14 cellular contexts compared by ENCODE assay signal in the genomic region with DNA sequence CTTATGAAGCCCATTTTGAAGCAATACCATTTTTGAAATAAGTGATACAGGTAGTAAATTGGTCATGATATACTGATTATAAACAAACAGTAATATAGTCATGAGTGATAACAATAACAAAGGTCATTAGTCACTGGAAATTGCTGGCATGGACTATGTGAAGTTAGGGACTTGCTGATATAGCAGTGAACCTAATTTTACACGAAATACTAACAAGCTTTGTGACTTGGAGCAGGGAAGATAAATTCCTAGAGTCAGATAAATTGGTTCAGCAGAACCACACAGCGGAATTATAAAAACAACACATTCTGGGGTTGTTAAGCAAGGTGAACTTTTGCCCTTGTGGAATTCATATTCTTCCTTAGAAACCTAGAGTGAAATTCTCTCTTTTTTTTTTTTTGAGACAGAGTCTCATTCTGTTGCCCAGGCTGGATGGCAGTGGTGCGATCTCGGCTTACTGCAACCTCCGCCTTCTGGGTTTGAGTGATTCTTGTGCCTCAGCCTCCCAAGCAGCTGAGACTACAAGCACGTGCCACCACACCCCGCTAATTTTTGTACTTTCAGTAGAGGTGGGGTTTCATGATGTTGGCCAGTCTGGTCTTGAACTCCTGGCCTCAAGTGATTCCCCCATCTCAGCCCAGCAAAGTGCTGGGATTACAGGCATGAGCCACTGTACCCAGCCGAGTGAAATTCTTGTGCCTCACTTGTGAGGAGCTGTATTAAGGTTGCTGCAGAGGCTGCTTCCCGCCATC. TPM values are rescaled to one million over a fixed set of nuclear protein-coding genes. Genes with fewer than 3 reads are reported as not detected.
DNase-seq lines count a peak whose midpoint lies in the region; ATAC-seq and TF ChIP-seq lines count a peak whose summit lies in the region.
"Had no signal": no experiment of that assay in that cellular context is flagged by ENCODE, and none has a peak within 500 bp of the region (broad histone marks: within the 10 kb centered on the region; RNA-seq: fewer than 3 reads in every experiment).

No MANE protein-coding gene starts in this region.

- peaks cover 5% of the 10 kb centered on the region for H3K36me3 Mint-ChIP-seq in T-helper 17 cell (ENCODE audit: low read depth)

- H3K27me3 ChIP-seq in tibial artery = no peaks in the 10 kb centered on the region

- no peak overlapping the region for H3K27ac ChIP-seq in tibial artery

- no peak for ATAC-seq in T-helper 17 cell
- no peak for ATAC-seq in HG02798 (IDR thresholded peaks at IDR 0.05; ENCODE audit: poor library complexity, unreplicated experiment)
- ATAC-seq in GM19351 (IDR thresholded peaks at IDR 0.05; ENCODE audit: unreplicated experiment) = no peak
- ATAC-seq: activated CD8-positive, alpha-beta T cell treated with anti-CD3 and anti-CD28 coated beads for 36 hours; stimulated activated naive CD8-positive, alpha-beta T cell treated with anti-CD3 and anti-CD28 coated beads, Interleukin-15, amount 100 ng/mL, for 72 hours had no signal

- intact Hi-C loops in tibial artery (cut with DNase I; ENCODE audit: low total_unique reads) = loop anchor here (10.0 kb wide), 1 partner anchor 62 kb away; no protein-coding TSS in a partner anchor

- no peaks in the 10 kb centered on the region for H3K36me3 ChIP-seq in tibial artery

- H3K4me3 ChIP-seq in fibroblast of mammary gland (ENCODE audit: control insufficient read depth, low read depth, low read length) (no peak overlapping the region), tibial artery (no peak overlapping the region)

- TF ChIP-seq CTCF in fibroblast of mammary gland (conservative IDR thresholded peaks at IDR 0.05; ENCODE audit: control insufficient read depth, insufficient read depth, low read depth, low read length) (no peak), tibial artery (IDR thresholded peaks at IDR 0.05) (no peak)

- no peak overlapping the region for H3K27ac Mint-ChIP-seq in T-helper 17 cell
- H3K27ac Mint-ChIP-seq: activated CD8-positive, alpha-beta T cell treated with anti-CD3 and anti-CD28 coated beads for 36 hours; activated naive CD4-positive, alpha-beta T cell treated with anti-CD3 and anti-CD28 coated beads, Interleukin-2, amount 10 ng/mL, durations not matched to agents 7 days and 5 days; memory B cell; stimulated activated naive CD8-positive, alpha-beta T cell treated with anti-CD3 and anti-CD28 coated beads, Interleukin-15, amount 100 ng/mL, for 72 hours had no signal

- peaks cover 38% of the 10 kb centered on the region for H3K4me1 Mint-ChIP-seq in T-helper 17 cell

- H3K4me1 ChIP-seq in tibial artery = peaks cover 0 to 63% (median 44%) of the 10 kb centered on the region in 4 donors

- DNase-seq in EH (ENCODE audit: low read depth) (peak; percentile 80), T-helper 17 cell (no peak), fibroblast of mammary gland (ENCODE audit: low read depth) (peak; percentile 65), renal cortical epithelial cell (ENCODE audit: low read depth) (peak; percentile 66), tibial artery (no peak), amygdala (lab: John Stamatoyannopoulos, UW) (no peak)
- DNase-seq: activated CD8-positive, alpha-beta T cell treated with anti-CD3 and anti-CD28 coated beads for 36 hours; activated naive CD4-positive, alpha-beta T cell treated with anti-CD3 and anti-CD28 coated beads, Interleukin-2, amount 10 ng/mL, durations not matched to agents 7 days and 5 days; stimulated activated CD4-positive, alpha-beta T cell treated with anti-CD3 and anti-CD28 coated beads, Interleukin-4, amount 100 ng/mL, for 1 hour; stimulated activated naive CD8-positive, alpha-beta T cell treated with anti-CD3 and anti-CD28 coated beads, Interleukin-15, amount 100 ng/mL, for 72 hours; T1000 had no signal

- peak overlapping the region; percentile 55 for H3K4me3 Mint-ChIP-seq in T-helper 17 cell
- H3K4me3 Mint-ChIP-seq: activated CD8-positive, alpha-beta T cell treated with anti-CD3 and anti-CD28 coated beads for 36 hours; activated naive CD4-positive, alpha-beta T cell treated with anti-CD3 and anti-CD28 coated beads, Interleukin-2, amount 10 ng/mL, durations not matched to agents 7 days and 5 days; memory B cell; stimulated activated naive CD8-positive, alpha-beta T cell treated with anti-CD3 and anti-CD28 coated beads, Interleukin-15, amount 100 ng/mL, for 72 hours had no signal

- H3K9me3 ChIP-seq in T-helper 17 cell (ENCODE audit: control insufficient read depth, low read length, poor library complexity, severe bottlenecking) (no peaks in the 10 kb centered on the region), tibial artery (no peaks in the 10 kb centered on the region)

- H3K27me3 Mint-ChIP-seq in T-helper 17 cell = no peaks in the 10 kb centered on the region
- H3K27me3 Mint-ChIP-seq: activated CD8-positive, alpha-beta T cell treated with anti-CD3 and anti-CD28 coated beads for 36 hours; activated naive CD4-positive, alpha-beta T cell treated with anti-CD3 and anti-CD28 coated beads, Interleukin-2, amount 10 ng/mL, durations not matched to agents 7 days and 5 days; memory B cell; stimulated activated naive CD8-positive, alpha-beta T cell treated with anti-CD3 and anti-CD28 coated beads, Interleukin-15, amount 100 ng/mL, for 72 hours had no signal

RNA-seq across cellular contexts. Expression of gene UGCG, which starts 6.0 kb away (rescaled TPM):
- total RNA-seq in T-helper 17 cell = 10 to 100 TPM; 35.5 TPM
- 503 and 699 TPM in 2 replicates for total RNA-seq in renal cortical epithelial cell

Comparison
In these comparisons a context has a peak if more than half of its experiments do, and no peak if none do; other contexts are left out.
1. DNase-seq: peak in EH (single experiment), fibroblast of mammary gland (single experiment) and renal cortical epithelial cell (single experiment); none in T-helper 17 cell (0 of 3), tibial artery (0 of 2) and amygdala (0 of 56).
2. RNA of gene UGCG, which starts 6.0 kb away (total RNA-seq): 503 to 699 TPM in renal cortical epithelial cell; 35.5 TPM in T-helper 17 cell; every median in the first group is over 10 times any median in the second.